ENCODE assay signal across 13 cellular contexts in genomic region chr17:57921342-57921741, GRCh38. TPM values are rescaled to one million over a fixed set of nuclear protein-coding genes. Genes with fewer than 3 reads are reported as not detected.
DNase-seq lines count a peak whose midpoint lies in the region; ATAC-seq and TF ChIP-seq lines count a peak whose summit lies in the region.
"Had no signal": no experiment of that assay in that cellular context is flagged by ENCODE, and none has a peak within 500 bp of the region (broad histone marks: within the 10 kb centered on the region; RNA-seq: fewer than 3 reads in every experiment).

No MANE protein-coding gene starts in this region.

- DNase-seq in NCI-H226 (peak; percentile 6), endodermal cell (no peak), medulla oblongata (ENCODE audit: extremely low spot score) (peak; percentile 85), suprapubic skin (ENCODE audit: low spot score in 2 of 2) (no peak), NCI-H345 treated with DMSO at 0.1 percent for 48 hours (lab: John Stamatoyannopoulos, UW; ENCODE audit: unreplicated experiment) (no peak), germinal center (ENCODE audit: low spot score) (no peak)
- DNase-seq in effector CD8-positive, alpha-beta T cell (lab: John Stamatoyannopoulos, UW), result no peak
- no peak for DNase-seq in natural killer cell treated with Interleukin-12 subunit alpha and Interleukin-12 subunit beta and Interleukin-15 and Interleukin-18, amount 100 ng/mL, for 72 hours (ENCODE audit: low spot score)
- DNase-seq: activated CD4-positive, alpha-beta memory T cell treated with anti-CD3 and anti-CD28 coated beads, Interleukin-2, amount 10 ng/mL, durations not matched to agents 7 days and 5 days; Caco-2; NCI-H526 treated with DMSO at 0.1 percent for 48 hours; pancreas; T-cell had no signal

- H3K4me3 Mint-ChIP-seq in endodermal cell, result no peak overlapping the region
- no peak overlapping the region for H3K4me3 Mint-ChIP-seq in natural killer cell treated with Interleukin-12 subunit alpha and Interleukin-12 subunit beta and Interleukin-15 and Interleukin-18, amount 100 ng/mL, for 72 hours
- H3K4me3 Mint-ChIP-seq: activated CD4-positive, alpha-beta memory T cell treated with anti-CD3 and anti-CD28 coated beads, Interleukin-2, amount 10 ng/mL, durations not matched to agents 7 days and 5 days; T-cell had no signal

- peaks cover 55% of the 10 kb centered on the region for H3K4me1 Mint-ChIP-seq in endodermal cell
- peaks cover 0 to 4% of the 10 kb centered on the region in 2 donors for H3K4me1 Mint-ChIP-seq in natural killer cell treated with Interleukin-12 subunit alpha and Interleukin-12 subunit beta and Interleukin-15 and Interleukin-18, amount 100 ng/mL, for 72 hours (ENCODE audit: low read depth in 2 of 2)

- H3K4me3 ChIP-seq in endodermal cell (ENCODE audit: low read length) (no peak overlapping the region), suprapubic skin (no peak overlapping the region)
- H3K4me3 ChIP-seq: pancreas had no signal

- peaks cover 9% of the 10 kb centered on the region for H3K27me3 Mint-ChIP-seq in endodermal cell (ENCODE audit: insufficient read depth)
- H3K27me3 Mint-ChIP-seq in natural killer cell treated with Interleukin-12 subunit alpha and Interleukin-12 subunit beta and Interleukin-15 and Interleukin-18, amount 100 ng/mL, for 72 hours, result peaks cover under 1 to 7% of the 10 kb centered on the region in 2 donors

- H3K27me3 ChIP-seq in endodermal cell (ENCODE audit: control insufficient read depth, insufficient read depth, low read length, poor library complexity, severe bottlenecking), result no peaks in the 10 kb centered on the region
- no peaks in the 10 kb centered on the region for H3K27me3 ChIP-seq in suprapubic skin
- H3K27me3 ChIP-seq: pancreas had no signal

- H3K9me3 Mint-ChIP-seq in endodermal cell, result no peaks in the 10 kb centered on the region
- H3K9me3 Mint-ChIP-seq in natural killer cell treated with Interleukin-12 subunit alpha and Interleukin-12 subunit beta and Interleukin-15 and Interleukin-18, amount 100 ng/mL, for 72 hours, result no peaks in the 10 kb centered on the region
- H3K9me3 Mint-ChIP-seq: activated CD4-positive, alpha-beta memory T cell treated with anti-CD3 and anti-CD28 coated beads, Interleukin-2, amount 10 ng/mL, durations not matched to agents 7 days and 5 days; T-cell had no signal

- H3K4me1 ChIP-seq in endodermal cell (ENCODE audit: control insufficient read depth, insufficient read depth, low read length), result peaks cover 35% of the 10 kb centered on the region
- H3K4me1 ChIP-seq in suprapubic skin, result peaks cover 52% of the 10 kb centered on the region

- H3K36me3 Mint-ChIP-seq in endodermal cell (ENCODE audit: low read depth), result peaks cover 2% of the 10 kb centered on the region
- no peaks in the 10 kb centered on the region for H3K36me3 Mint-ChIP-seq in natural killer cell treated with Interleukin-12 subunit alpha and Interleukin-12 subunit beta and Interleukin-15 and Interleukin-18, amount 100 ng/mL, for 72 hours
- H3K36me3 Mint-ChIP-seq: T-cell had no signal

- TF ChIP-seq CTCF in endodermal cell (conservative IDR thresholded peaks at IDR 0.05), result no peak
- TF ChIP-seq CTCF in suprapubic skin (IDR thresholded peaks at IDR 0.05), result no peak

- no peaks in the 10 kb centered on the region for H3K36me3 ChIP-seq in endodermal cell (ENCODE audit: control insufficient read depth, insufficient read depth, low read length)
- no peaks in the 10 kb centered on the region for H3K36me3 ChIP-seq in suprapubic skin
- H3K36me3 ChIP-seq: pancreas had no signal

- H3K27ac Mint-ChIP-seq in endodermal cell, result peak overlapping the region; percentile 19
- H3K27ac Mint-ChIP-seq in natural killer cell treated with Interleukin-12 subunit alpha and Interleukin-12 subunit beta and Interleukin-15 and Interleukin-18, amount 100 ng/mL, for 72 hours, result no peak overlapping the region
- H3K27ac Mint-ChIP-seq: activated CD4-positive, alpha-beta memory T cell treated with anti-CD3 and anti-CD28 coated beads, Interleukin-2, amount 10 ng/mL, durations not matched to agents 7 days and 5 days had no signal

- no peak overlapping the region for H3K9ac ChIP-seq in endodermal cell (ENCODE audit: extremely low read depth, low read length, poor library complexity, severe bottlenecking)

- H3K27ac ChIP-seq in endodermal cell (ENCODE audit: low read depth, low read length) (peak overlapping the region; percentile 76), suprapubic skin (peak overlapping the region; percentile 57)

- no peak for TF ChIP-seq POLR2A in suprapubic skin (IDR thresholded peaks at IDR 0.05)

- TF ChIP-seq EP300 in suprapubic skin (IDR thresholded peaks at IDR 0.05), result no peak

- no peak for ATAC-seq in natural killer cell treated with Interleukin-12 subunit alpha and Interleukin-12 subunit beta and Interleukin-15 and Interleukin-18, amount 100 ng/mL, for 72 hours
- ATAC-seq: T-cell had no signal

- no peaks in the 10 kb centered on the region for H3K9me3 ChIP-seq in endodermal cell (ENCODE audit: control insufficient read depth, low read length)
- no peaks in the 10 kb centered on the region for H3K9me3 ChIP-seq in suprapubic skin
- H3K9me3 ChIP-seq: Caco-2, pancreas had no signal

- 88 to 91% methylated on average over 7 of the region's 7 CpGs for WGBS in endodermal cell (ENCODE audit: insufficient coverage in 1 of 2, insufficient read length in 1 of 2), 2 experiments
- WGBS in suprapubic skin, result 40% methylated on average over 7 of the region's 7 CpGs

RNA-seq across cellular contexts. Expression of gene CUEDC1, which starts 33.9 kb away (rescaled TPM):
- total RNA-seq in endodermal cell, result 10 to 100 TPM; 11.0 to 18.7 TPM
- polyA plus RNA-seq in endodermal cell (2013, experiment 1 of 2), result 43.5 TPM
- 39.6 TPM for polyA plus RNA-seq in endodermal cell (2013, experiment 2 of 2)
- total RNA-seq in suprapubic skin, result 10 to 100 TPM in 2 of 4 donors, 1 to 10 TPM in 2; 5.1 to 34.2 (median 12.8) TPM
- total RNA-seq in natural killer cell treated with Interleukin-12 subunit alpha and Interleukin-12 subunit beta and Interleukin-15 and Interleukin-18, amount 100 ng/mL, for 72 hours, result under 1 TPM in 1 of 2 donors, not detected in 1; 0.19 TPM

Comparison
In these comparisons a context has a peak if more than half of its experiments do, and no peak if none do; other contexts are left out.
1. DNase-seq: peak in NCI-H226 (single experiment) and medulla oblongata (single experiment); none in endodermal cell (single experiment), suprapubic skin (0 of 2), NCI-H345 treated with DMSO at 0.1 percent for 48 hours (single experiment), germinal center (single experiment), effector CD8-positive, alpha-beta T cell (single experiment) and natural killer cell treated with Interleukin-12 subunit alpha and Interleukin-12 subunit beta and Interleukin-15 and Interleukin-18, amount 100 ng/mL, for 72 hours (single experiment).
2. RNA of gene CUEDC1, which starts 33.9 kb away (total RNA-seq): 11.0 to 18.7 TPM in endodermal cell and 5.1 to 34.2 TPM in suprapubic skin; 0.19 TPM in natural killer cell treated with Interleukin-12 subunit alpha and Interleukin-12 subunit beta and Interleukin-15 and Interleukin-18, amount 100 ng/mL, for 72 hours; every median in the first group is over 4 times any median in the second.